8 cellular contexts compared by ENCODE assay signal in genomic region chr17:44919885-44920564, GRCh38. TPM values are rescaled to one million over a fixed set of nuclear protein-coding genes. Genes with fewer than 3 reads are reported as not detected.
DNase-seq lines count a peak whose midpoint lies in the region; ATAC-seq and TF ChIP-seq lines count a peak whose summit lies in the region.

No MANE protein-coding gene starts in this region.

- no peak overlapping the region for H3K4me3 ChIP-seq in Peyer's patch
- H3K4me3 ChIP-seq in fibroblast of pulmonary artery (replicated peaks; ENCODE audit: low read depth, low read length), result no peak overlapping the region

- no peak overlapping the region for H3K27ac Mint-ChIP-seq in activated T-cell treated with anti-CD3 and anti-CD28 coated beads, Interleukin-2, amount 50 U/mL, for 72 hours
- no peak overlapping the region for H3K27ac Mint-ChIP-seq in nephron progenitor cell

- no peaks in the 10 kb centered on the region for H3K9me3 ChIP-seq in Peyer's patch

- ATAC-seq in GM18909 (IDR thresholded peaks at IDR 0.05; ENCODE audit: poor library complexity, unreplicated experiment), result peak; percentile 67
- peak; percentile 91 to 95 for ATAC-seq in activated T-cell treated with anti-CD3 and anti-CD28 coated beads, Interleukin-2, amount 50 U/mL, for 72 hours (replicated peaks in 1 of 2)

- no peaks in the 10 kb centered on the region for H3K27me3 ChIP-seq in Peyer's patch

- TF ChIP-seq POLR2A in Peyer's patch (IDR thresholded peaks at IDR 0.05), result no peak

- no peaks in the 10 kb centered on the region for H3K36me3 Mint-ChIP-seq in activated T-cell treated with anti-CD3 and anti-CD28 coated beads, Interleukin-2, amount 50 U/mL, for 72 hours (ENCODE audit: insufficient read depth in 2 of 2)
- H3K36me3 Mint-ChIP-seq in nephron progenitor cell (ENCODE audit: low read depth), result no peaks in the 10 kb centered on the region

- H3K27ac ChIP-seq in Peyer's patch (no peak overlapping the region), substantia nigra (ENCODE audit: low read depth, low read length, poor library complexity, severe bottlenecking) (no peak overlapping the region)

- H3K36me3 ChIP-seq in Peyer's patch, result no peaks in the 10 kb centered on the region

- H3K27me3 Mint-ChIP-seq in activated T-cell treated with anti-CD3 and anti-CD28 coated beads, Interleukin-2, amount 50 U/mL, for 72 hours (ENCODE audit: low read depth), result peaks cover 16% of the 10 kb centered on the region
- H3K27me3 Mint-ChIP-seq in nephron progenitor cell (ENCODE audit: low read depth, poor library complexity), result peaks cover 19% of the 10 kb centered on the region

- DNase-seq in Ammon's horn (ENCODE audit: low spot score) (peak; percentile 93), HuH-7.5 (ENCODE audit: low spot score) (peak; percentile 92), Peyer's patch (peak; percentile 72 to 89 (median 77)), fibroblast of pulmonary artery (ENCODE audit: low read depth) (peak; percentile 87), nephron progenitor cell (peak; percentile 77), substantia nigra (lab: John Stamatoyannopoulos, UW) (peak in 47 of 49 donors; percentile 26 to 89 (median 69))
- DNase-seq in activated T-cell treated with anti-CD3 and anti-CD28 coated beads, Interleukin-2, amount 50 U/mL, for 72 hours, result peak; percentile 76 to 79

- no peaks in the 10 kb centered on the region for H3K9me3 Mint-ChIP-seq in activated T-cell treated with anti-CD3 and anti-CD28 coated beads, Interleukin-2, amount 50 U/mL, for 72 hours
- no peaks in the 10 kb centered on the region for H3K9me3 Mint-ChIP-seq in nephron progenitor cell

- H3K4me3 Mint-ChIP-seq in activated T-cell treated with anti-CD3 and anti-CD28 coated beads, Interleukin-2, amount 50 U/mL, for 72 hours, result no peak overlapping the region
- H3K4me3 Mint-ChIP-seq in nephron progenitor cell, result no peak overlapping the region

- peaks cover 11% of the 10 kb centered on the region for H3K4me1 Mint-ChIP-seq in activated T-cell treated with anti-CD3 and anti-CD28 coated beads, Interleukin-2, amount 50 U/mL, for 72 hours (ENCODE audit: low read depth)
- H3K4me1 Mint-ChIP-seq in nephron progenitor cell, result peaks cover 37% of the 10 kb centered on the region

- peak; percentile 44 to 89 (median 80) for TF ChIP-seq CTCF in Peyer's patch (IDR thresholded peaks at IDR 0.05)
- peak; percentile 87 for TF ChIP-seq CTCF in fibroblast of pulmonary artery (IDR thresholded peaks at IDR 0.05; ENCODE audit: low read length, missing control alignments)
- peak; percentile 71 for TF ChIP-seq CTCF in nephron progenitor cell (IDR thresholded peaks at IDR 0.05)

- no peaks in the 10 kb centered on the region for H3K4me1 ChIP-seq in Peyer's patch

RNA-seq across cellular contexts. Expression of gene GFAP, which starts 4.7 kb away (rescaled TPM):
- not detected for total RNA-seq in Peyer's patch
- total RNA-seq in activated T-cell treated with anti-CD3 and anti-CD28 coated beads, Interleukin-2, amount 50 U/mL, for 72 hours, result not detected

RNA-seq across cellular contexts. Expression of gene EFTUD2, which starts 20.8 kb away (rescaled TPM):
- total RNA-seq in Peyer's patch, result 100 to 1,000 TPM in 1 of 4 donors, 10 to 100 TPM in 3; 43.3 to 176 (median 69.8) TPM
- total RNA-seq in activated T-cell treated with anti-CD3 and anti-CD28 coated beads, Interleukin-2, amount 50 U/mL, for 72 hours, result 100 to 1,000 TPM; 123 to 132 TPM

RNA-seq across cellular contexts. Expression of gene KIF18B, which starts 27.5 kb away (rescaled TPM):
- total RNA-seq in Peyer's patch, result 10 to 100 TPM in 1 of 4 donors, 1 to 10 TPM in 3; 3.4 to 40.4 (median 6.8) TPM
- total RNA-seq in activated T-cell treated with anti-CD3 and anti-CD28 coated beads, Interleukin-2, amount 50 U/mL, for 72 hours, result 10 to 100 TPM; 33.0 to 48.1 TPM

RNA-seq across cellular contexts. Expression of gene C1QL1, which starts 48.1 kb away (rescaled TPM):
- 1 to 10 TPM in 1 of 4 donors, under 1 TPM in 1, not detected in 2; 0.67 to 3.3 TPM for total RNA-seq in Peyer's patch
- 1 to 10 TPM in 1 of 2 donors, under 1 TPM in 1; 0.94 to 2.0 TPM for total RNA-seq in activated T-cell treated with anti-CD3 and anti-CD28 coated beads, Interleukin-2, amount 50 U/mL, for 72 hours
